ENCODE assay signal across 28 cellular contexts in the genomic region with DNA sequence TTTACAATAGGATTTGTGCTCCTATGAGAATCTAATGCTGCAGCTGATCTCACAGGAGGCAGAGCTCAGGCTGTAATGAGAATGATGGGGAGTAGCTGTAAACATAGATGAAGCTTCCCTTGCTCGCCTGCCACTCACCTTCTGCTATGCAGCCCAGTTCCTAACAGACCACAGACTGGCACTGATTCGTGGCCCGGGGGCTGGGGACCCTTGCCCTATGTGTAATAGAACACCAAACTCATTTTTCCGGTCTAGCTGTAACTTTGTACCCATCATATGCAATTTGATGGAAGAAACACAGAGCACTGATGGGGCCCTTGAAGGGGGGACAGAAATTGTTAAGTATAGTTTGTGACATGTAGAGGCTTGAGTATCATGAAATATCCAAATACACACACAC.
"Had no signal": no experiment of that assay in that cellular context is flagged by ENCODE, and none has a peak within 500 bp of the region (broad histone marks: within the 10 kb centered on the region; RNA-seq: fewer than 3 reads in every experiment).

No MANE protein-coding gene starts in this region.

- H3K27ac ChIP-seq: neural progenitor cell, ovary, parathyroid adenoma, psoas muscle, right lobe of liver, sigmoid colon, suprapubic skin, testis, tibial artery, transverse colon, upper lobe of right lung, uterus had no signal

- H3K4me3 Mint-ChIP-seq: natural killer cell; nephron; neural progenitor cell; stimulated activated effector memory CD8-positive, alpha-beta T cell treated with anti-CD3 and anti-CD28 coated beads, Interleukin-12 subunit alpha, Interleukin-12 subunit beta, amount 100 ng/mL, for 72 hours; stimulated activated naive B cell treated with anti-CD40 and anti-IgM and Interleukin-4, amounts not matched to agents 10 μg/mL and 1 μg/mL and 100 μg/mL, for 72 hours; stimulated activated naive CD8-positive, alpha-beta T cell treated with anti-CD3 and anti-CD28 coated beads, Interleukin-15, Interleukin-2, amounts not matched to agents 100 ng/mL and 50 ng/mL, for 24 hours; type B pancreatic cell had no signal

- H3K36me3 ChIP-seq: neural progenitor cell, ovary, right lobe of liver, sigmoid colon, suprapubic skin, tibial artery, transverse colon, upper lobe of right lung, uterus had no signal

- DNase-seq: natural killer cell; occipital lobe; ovary; psoas muscle; right lobe of liver; sigmoid colon; small intestine; stimulated activated CD4-positive, alpha-beta T cell treated with anti-CD3 and anti-CD28 coated beads, Interleukin-15, amount 100 ng/mL, for 24 hours; stimulated activated CD4-positive, alpha-beta T cell treated with anti-CD3 and anti-CD28 coated beads, Interleukin-2, amount 100 ng/mL, for 24 hours; stimulated activated CD4-positive, alpha-beta T cell treated with anti-CD3 and anti-CD28 coated beads, Interleukin-2, amount 100 ng/mL, for 48 hours; stimulated activated CD4-positive, alpha-beta T cell treated with anti-CD3 and anti-CD28 coated beads, Interleukin-4, amount 100 ng/mL, for 24 hours; stimulated activated naive B cell treated with anti-CD40 and anti-IgM and Interleukin-4, amounts not matched to agents 10 μg/mL and 1 μg/mL and 100 μg/mL, for 72 hours; stimulated activated naive CD4-positive, alpha-beta T cell treated with Interleukin-2 at 50 U/mL for 16 hours; substantia nigra; testis; tibial artery; transverse colon; upper lobe of right lung; uterus had no signal

- FAIRE-seq: small intestine had no signal

- H3K4me3 ChIP-seq: neural progenitor cell, ovary, psoas muscle, right lobe of liver, sigmoid colon, suprapubic skin, testis, tibial artery, transverse colon, upper lobe of right lung, uterus had no signal

- H3K27ac Mint-ChIP-seq: natural killer cell; nephron; neural progenitor cell; progenitor cell of endocrine pancreas; stimulated activated effector memory CD8-positive, alpha-beta T cell treated with anti-CD3 and anti-CD28 coated beads, Interleukin-12 subunit alpha, Interleukin-12 subunit beta, amount 100 ng/mL, for 72 hours; stimulated activated naive B cell treated with anti-CD40 and anti-IgM and Interleukin-4, amounts not matched to agents 10 μg/mL and 1 μg/mL and 100 μg/mL, for 72 hours; stimulated activated naive CD8-positive, alpha-beta T cell treated with anti-CD3 and anti-CD28 coated beads, Interleukin-15, Interleukin-2, amounts not matched to agents 100 ng/mL and 50 ng/mL, for 24 hours; type B pancreatic cell had no signal

- H3K4me1 ChIP-seq: neural progenitor cell, parathyroid adenoma, psoas muscle, right lobe of liver, sigmoid colon, testis, tibial artery, upper lobe of right lung, uterus had no signal

- H3K4me2 ChIP-seq: neural progenitor cell had no signal

- H3K27me3 ChIP-seq: neural progenitor cell, ovary, right lobe of liver, sigmoid colon, suprapubic skin, testis, tibial artery, transverse colon, upper lobe of right lung, uterus had no signal

- H3K27me3 Mint-ChIP-seq: progenitor cell of endocrine pancreas; stimulated activated naive B cell treated with anti-CD40 and anti-IgM and Interleukin-4, amounts not matched to agents 10 μg/mL and 1 μg/mL and 100 μg/mL, for 72 hours; stimulated activated naive CD8-positive, alpha-beta T cell treated with anti-CD3 and anti-CD28 coated beads, Interleukin-15, Interleukin-2, amounts not matched to agents 100 ng/mL and 50 ng/mL, for 24 hours; type B pancreatic cell had no signal

- H3K4me1 Mint-ChIP-seq: natural killer cell; nephron; stimulated activated effector memory CD8-positive, alpha-beta T cell treated with anti-CD3 and anti-CD28 coated beads, Interleukin-12 subunit alpha, Interleukin-12 subunit beta, amount 100 ng/mL, for 72 hours; stimulated activated naive B cell treated with anti-CD40 and anti-IgM and Interleukin-4, amounts not matched to agents 10 μg/mL and 1 μg/mL and 100 μg/mL, for 72 hours had no signal

- H3K9me3 Mint-ChIP-seq: natural killer cell; neural progenitor cell; stimulated activated naive B cell treated with anti-CD40 and anti-IgM and Interleukin-4, amounts not matched to agents 10 μg/mL and 1 μg/mL and 100 μg/mL, for 72 hours; type B pancreatic cell had no signal

- H3K9me3 ChIP-seq: ovary, psoas muscle, right lobe of liver, sigmoid colon, suprapubic skin, testis, tibial artery, transverse colon, upper lobe of right lung, uterus had no signal

- H3K36me3 Mint-ChIP-seq: natural killer cell; neural progenitor cell; stimulated activated effector memory CD8-positive, alpha-beta T cell treated with anti-CD3 and anti-CD28 coated beads, Interleukin-12 subunit alpha, Interleukin-12 subunit beta, amount 100 ng/mL, for 72 hours; stimulated activated naive B cell treated with anti-CD40 and anti-IgM and Interleukin-4, amounts not matched to agents 10 μg/mL and 1 μg/mL and 100 μg/mL, for 72 hours; type B pancreatic cell had no signal

- ATAC-seq: natural killer cell; psoas muscle; right cardiac atrium; right lobe of liver; stimulated activated effector memory CD8-positive, alpha-beta T cell treated with anti-CD3 and anti-CD28 coated beads, Interleukin-12 subunit alpha, Interleukin-12 subunit beta, amount 100 ng/mL, for 72 hours; stimulated activated naive B cell treated with anti-CD40 and anti-IgM and Interleukin-4, amounts not matched to agents 10 μg/mL and 1 μg/mL and 100 μg/mL, for 72 hours; upper lobe of right lung had no signal
